1 cellular context compared by ENCODE assay signal in the genomic region with DNA sequence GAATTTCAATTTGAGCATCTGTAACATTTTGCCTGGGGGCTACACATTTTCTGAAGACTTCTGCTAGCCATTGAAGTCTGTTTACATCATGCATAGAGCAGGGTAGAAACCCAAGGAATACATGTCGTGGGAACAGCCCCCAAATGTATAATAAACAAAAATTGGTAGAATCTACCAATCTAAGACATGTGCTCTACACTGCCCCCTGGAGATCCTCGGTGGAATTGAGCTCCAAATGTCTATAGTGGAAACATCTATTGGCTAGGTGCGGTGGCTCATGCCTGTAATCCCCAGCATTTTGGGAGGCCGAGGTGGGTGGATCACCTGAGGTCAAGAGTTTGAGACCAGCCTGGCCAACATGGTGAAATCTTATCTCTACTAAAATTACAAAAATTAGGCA.
TF ChIP-seq lines count a peak whose summit lies in the region.

No MANE protein-coding gene starts in this region.

TF ChIP-seq in K562, 482 proteins besides CTCF, POLR2A, EP300 and RAD21 (continued from another document):
- no peak for TF ChIP-seq NR2C1 (IDR thresholded peaks at IDR 0.05)
- TF ChIP-seq NR2C1 (tag; IDR thresholded peaks at IDR 0.05): no peak
- TF ChIP-seq ZKSCAN3 (CRISPR knock-in tag; IDR thresholded peaks at IDR 0.05): no peak
- TF ChIP-seq, protein P1, sequence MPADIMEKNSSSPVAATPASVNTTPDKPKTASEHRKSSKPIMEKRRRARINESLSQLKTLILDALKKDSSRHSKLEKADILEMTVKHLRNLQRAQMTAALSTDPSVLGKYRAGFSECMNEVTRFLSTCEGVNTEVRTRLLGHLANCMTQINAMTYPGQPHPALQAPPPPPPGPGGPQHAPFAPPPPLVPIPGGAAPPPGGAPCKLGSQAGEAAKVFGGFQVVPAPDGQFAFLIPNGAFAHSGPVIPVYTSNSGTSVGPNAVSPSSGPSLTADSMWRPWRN (IDR thresholded peaks at IDR 0.05; ENCODE audit: low read depth): no peak
